ENCODE assay signal across 19 cellular contexts in the genomic region with DNA sequence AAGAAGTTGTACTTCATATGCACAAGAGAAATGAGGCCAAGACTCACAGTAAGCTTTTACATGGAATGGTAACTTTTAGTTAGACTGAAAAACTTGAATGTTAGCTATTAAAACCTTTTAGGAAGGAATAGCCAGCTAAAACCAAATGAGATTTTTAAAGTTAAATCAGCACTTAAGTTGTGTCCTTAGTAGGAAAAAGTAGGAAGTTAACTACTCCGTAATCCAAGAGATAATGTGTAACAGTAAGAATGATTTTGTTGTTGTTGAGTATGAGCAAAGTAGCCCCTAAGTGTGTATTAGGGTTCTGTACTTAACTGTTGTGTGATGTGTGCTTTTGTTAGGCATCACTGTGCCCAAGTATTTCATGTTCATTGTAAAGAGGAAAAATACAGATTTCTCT. TPM values are rescaled to one million over a fixed set of nuclear protein-coding genes. Genes with fewer than 3 reads are reported as not detected.
DNase-seq lines count a peak whose midpoint lies in the region; ATAC-seq and TF ChIP-seq lines count a peak whose summit lies in the region.
"Had no signal": no experiment of that assay in that cellular context is flagged by ENCODE, and none has a peak within 500 bp of the region (broad histone marks: within the 10 kb centered on the region; RNA-seq: fewer than 3 reads in every experiment).

No MANE protein-coding gene starts in this region.

- H3K27ac ChIP-seq in cardiac muscle cell (peak overlapping the region; percentile 38), smooth muscle cell (ENCODE audit: low read depth) (peak overlapping the region; percentile 42)
- H3K27ac ChIP-seq: BLaER1 treated with 17β-estradiol and CSF1 and Interleukin-3, amounts not matched to agents 10 nM and 100 nM had no signal

- H3K9ac ChIP-seq in adipocyte (ENCODE audit: low read length) (peak overlapping the region; percentile 38), smooth muscle cell (ENCODE audit: low read depth) (no peak overlapping the region)
- H3K9ac ChIP-seq: BLaER1 treated with 17β-estradiol and CSF1 and Interleukin-3, amounts not matched to agents 10 nM and 100 nM had no signal

- H3K27me3 ChIP-seq in cardiac muscle cell (no peaks in the 10 kb centered on the region), adipocyte (replicated peaks; ENCODE audit: control insufficient read depth, insufficient read depth, low read length) (no peaks in the 10 kb centered on the region), smooth muscle cell (ENCODE audit: low read depth) (no peaks in the 10 kb centered on the region)
- H3K27me3 ChIP-seq: BLaER1 treated with 17β-estradiol and CSF1 and Interleukin-3, amounts not matched to agents 10 nM and 100 nM had no signal

- no peaks in the 10 kb centered on the region for H3K4me1 ChIP-seq in cardiac muscle cell (ENCODE audit: low read depth)
- H3K4me1 ChIP-seq in adipocyte (ENCODE audit: control insufficient read depth, insufficient read depth, low read length): peaks cover 25% of the 10 kb centered on the region
- no peaks in the 10 kb centered on the region for H3K4me1 ChIP-seq in smooth muscle cell (ENCODE audit: low read depth)
- H3K4me1 ChIP-seq: BLaER1 treated with 17β-estradiol and CSF1 and Interleukin-3, amounts not matched to agents 10 nM and 100 nM had no signal

- DNase-seq in NCI-H2227 treated with DMSO at 0.1 percent for 48 hours (lab: John Stamatoyannopoulos, UW): peak; percentile 42
- DNase-seq in NCI-H2227 (lab: John Stamatoyannopoulos, UW; ENCODE audit: unreplicated experiment): no peak
- no peak for DNase-seq in cardiac muscle cell (ENCODE audit: low read depth in 1 of 2, low spot score in 1 of 2)
- no peak for DNase-seq in left ventricle myocardium superior
- no peak for DNase-seq in adipocyte (ENCODE audit: low read depth)
- DNase-seq in smooth muscle cell (lab: John Stamatoyannopoulos, UW; ENCODE audit: unreplicated experiment): no peak
- no peak for DNase-seq in GM20000 (ENCODE audit: low spot score)
- DNase-seq in NCI-H1694 (lab: John Stamatoyannopoulos, UW): no peak
- DNase-seq: 8988T, DMS153, H7, MV-4-11, NCI-H1417 treated with DMSO at 0.1 percent for 48 hours, NCI-H2081, NCI-H226, NCI-H526 treated with DMSO at 0.1 percent for 48 hours had no signal

- H3K36me3 ChIP-seq in cardiac muscle cell (peaks cover 66% of the 10 kb centered on the region), adipocyte (ENCODE audit: control insufficient read depth, insufficient read depth, low read length, severe bottlenecking) (peaks cover 81% of the 10 kb centered on the region), smooth muscle cell (ENCODE audit: low read depth) (peaks cover 38% of the 10 kb centered on the region)

- no peak overlapping the region for H3K4me2 ChIP-seq in smooth muscle cell
- H3K4me2 ChIP-seq: BLaER1 treated with 17β-estradiol and CSF1 and Interleukin-3, amounts not matched to agents 10 nM and 100 nM had no signal

- TF ChIP-seq CTCF in cardiac muscle cell (IDR thresholded peaks at IDR 0.05; ENCODE audit: low read depth, low read length): no peak
- TF ChIP-seq CTCF in smooth muscle cell (IDR thresholded peaks at IDR 0.05; ENCODE audit: borderline replicate concordance, insufficient read depth, poor library complexity, severe bottlenecking): no peak
- no peak for TF ChIP-seq CTCF in GM20000 (IDR thresholded peaks at IDR 0.05; ENCODE audit: extremely low read depth, missing control alignments)

- 100% methylated on average over 1 of the region's 1 CpG for whole genome bisulfite sequencing in smooth muscle cell (ENCODE audit: low lambda C conversion rate)

- H3F3A ChIP-seq in smooth muscle cell (ENCODE audit: low read depth): peaks cover 13% of the 10 kb centered on the region

- peaks cover 70% of the 10 kb centered on the region for H4K20me1 ChIP-seq in smooth muscle cell (ENCODE audit: low read depth)

- no peak for ATAC-seq in left ventricle myocardium superior

- H2AFZ ChIP-seq in smooth muscle cell (ENCODE audit: low read depth): no peak overlapping the region

- H3K4me3 ChIP-seq in cardiac muscle cell: no peak overlapping the region
- no peak overlapping the region for H3K4me3 ChIP-seq in adipocyte (ENCODE audit: low read length)
- H3K4me3 ChIP-seq in smooth muscle cell: no peak overlapping the region
- H3K4me3 ChIP-seq: BLaER1 treated with 17β-estradiol and CSF1 and Interleukin-3, amounts not matched to agents 10 nM and 100 nM had no signal

- H3K79me2 ChIP-seq in smooth muscle cell (ENCODE audit: low read depth): peaks cover 12% of the 10 kb centered on the region

- H3K9me3 ChIP-seq in cardiac muscle cell (ENCODE audit: low read depth) (no peaks in the 10 kb centered on the region), adipocyte (ENCODE audit: control insufficient read depth, low read length) (no peaks in the 10 kb centered on the region), smooth muscle cell (replicated peaks; ENCODE audit: low read depth) (no peaks in the 10 kb centered on the region)
- H3K9me3 ChIP-seq: BLaER1 treated with 17β-estradiol and CSF1 and Interleukin-3, amounts not matched to agents 10 nM and 100 nM had no signal

- intact Hi-C loops in left ventricle myocardium superior (cut with micrococcal nuclease): no loop called here

RNA-seq across cellular contexts. Expression of gene TARDBP, which starts 13.2 kb away (rescaled TPM):
- 67.0 and 102 TPM in 2 replicates for total RNA-seq in cardiac muscle cell
- polyA plus RNA-seq in cardiac muscle cell: 189 and 213 TPM in 2 replicates
- total RNA-seq in left ventricle myocardium superior: 117 TPM
- total RNA-seq in smooth muscle cell: 69.7 and 105 TPM in 2 replicates
- 90.6 and 103 TPM in 2 replicates for polyA plus RNA-seq in smooth muscle cell

RNA-seq across cellular contexts. Expression of gene MASP2, which starts 21.4 kb away (rescaled TPM):
- total RNA-seq in cardiac muscle cell (not detected in 2 replicates), left ventricle myocardium superior (not detected), smooth muscle cell (not detected in 2 replicates)
- polyA plus RNA-seq in cardiac muscle cell (0.39 and 0.40 TPM in 2 replicates), smooth muscle cell (0.26 and 0.35 TPM in 2 replicates)
- total RNA-seq: LHCN-M2, RPMI7951 had no signal

RNA-seq across cellular contexts. Expression of gene SRM, which starts 34.2 kb away (rescaled TPM):
- total RNA-seq in cardiac muscle cell: 48.6 and 62.8 TPM in 2 replicates
- 108 and 184 TPM in 2 replicates for polyA plus RNA-seq in cardiac muscle cell
- 48.9 TPM for total RNA-seq in left ventricle myocardium superior
- total RNA-seq in smooth muscle cell: 30.7 and 43.9 TPM in 2 replicates
- polyA plus RNA-seq in smooth muscle cell: 294 and 355 TPM in 2 replicates
